8 cellular contexts compared by ENCODE assay signal in the genomic region with DNA sequence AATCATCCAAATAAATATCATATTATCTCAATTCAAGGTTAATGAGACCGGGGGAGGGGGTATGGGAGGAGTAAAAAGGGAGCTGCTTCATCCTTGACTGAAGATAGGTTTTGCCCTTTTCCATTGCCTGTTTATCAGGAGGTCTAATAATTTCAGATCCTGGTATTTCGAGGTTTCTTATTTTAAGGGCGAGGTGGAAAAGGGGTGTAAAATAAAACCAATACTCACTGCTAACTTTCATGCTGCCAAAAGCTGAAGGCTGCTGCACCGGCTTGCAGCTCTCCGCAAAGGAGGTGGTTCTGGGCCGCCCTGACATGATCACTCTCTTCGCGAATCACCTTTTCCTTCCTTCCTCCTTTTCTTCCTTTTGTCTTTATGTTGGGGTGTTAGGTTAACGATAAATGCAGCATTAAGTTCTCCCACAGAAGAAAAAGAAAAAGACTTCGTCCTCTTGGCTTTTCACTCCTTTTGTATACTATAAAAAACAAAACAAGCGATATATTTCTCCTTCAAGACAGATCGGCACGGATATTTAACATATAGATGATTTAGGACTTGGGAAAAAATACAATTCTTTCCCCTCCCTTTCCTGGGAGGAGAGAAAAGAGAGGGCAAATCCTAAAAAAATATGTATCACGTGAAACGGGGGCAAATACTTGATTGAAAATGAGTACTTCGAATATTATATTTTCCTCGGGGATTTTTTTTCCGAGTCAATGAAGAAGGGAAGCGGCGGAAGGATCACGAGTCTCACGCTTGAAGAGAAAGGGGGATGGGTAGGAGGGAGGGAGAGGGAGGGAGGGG. TPM values are rescaled to one million over a fixed set of nuclear protein-coding genes. Genes with fewer than 3 reads are reported as not detected.
DNase-seq lines count a peak whose midpoint lies in the region; FAIRE-seq and TF ChIP-seq lines count a peak whose summit lies in the region.

No MANE protein-coding gene starts in this region.

- H3K9me3 ChIP-seq in mononuclear cell (ENCODE audit: low read depth, low read length): no peaks in the 10 kb centered on the region

- intact Hi-C loops in dorsolateral prefrontal cortex (cut with DNase I): loop anchor here (5.0 to 10.0 kb wide), 6 partner anchors 199 to 649 kb away; a partner anchor contains a TSS

- peak; percentile 12 for DNase-seq in BJ (ENCODE audit: low read depth)
- DNase-seq in H54 (ENCODE audit: insufficient read length, low spot score): no peak
- DNase-seq in RWPE1 (ENCODE audit: low spot score): no peak
- DNase-seq in dorsolateral prefrontal cortex: peak in 5 of 10 donors; percentile 18 to 50 (median 37)
- no peak for DNase-seq in amniotic stem cell (lab: John Stamatoyannopoulos, UW)
- DNase-seq in NCI-H2227 (lab: John Stamatoyannopoulos, UW; ENCODE audit: unreplicated experiment): no peak

- H3K4me3 ChIP-seq in BJ (ENCODE audit: low read depth, low read length) (peak overlapping the region; percentile 93), dorsolateral prefrontal cortex (peak overlapping the region; percentile 67 to 99 (median 88)), mononuclear cell (ENCODE audit: low read length) (peak overlapping the region; percentile 92), urinary bladder (ENCODE audit: low read depth, low read length) (peak overlapping the region; percentile 77)

- FAIRE-seq in H54 (lab: Jason Lieb, UNC): peak; percentile 73

- H3K4me1 ChIP-seq in mononuclear cell (ENCODE audit: insufficient read depth, low read length): peaks cover 40% of the 10 kb centered on the region
- no peaks in the 10 kb centered on the region for H3K4me1 ChIP-seq in urinary bladder (ENCODE audit: insufficient read depth)

- POLR2A ChIA-PET in BJ (lab: Charles Lee): no interaction called here
- POLR2A ChIA-PET in RWPE1 (lab: Yijun Ruan, JAX; ENCODE audit: low non-redundant PET): interaction anchor here (0.6 to 3.3 kb wide), 2 partner anchors 53 to 57 kb away, joined by 3 to 23 read pairs; no protein-coding TSS in a partner anchor

- no peak for TF ChIP-seq POLR2A in H54 (IDR thresholded peaks at IDR 0.05; ENCODE audit: low read depth, low read length)

- H3K36me3 ChIP-seq in BJ (ENCODE audit: control insufficient read depth, insufficient read depth, low read length) (no peaks in the 10 kb centered on the region), urinary bladder (ENCODE audit: insufficient read depth) (no peaks in the 10 kb centered on the region)

- H3K27me3 ChIP-seq in BJ (ENCODE audit: control insufficient read depth, insufficient read depth, low read length): no peaks in the 10 kb centered on the region
- no peaks in the 10 kb centered on the region for H3K27me3 ChIP-seq in dorsolateral prefrontal cortex
- H3K27me3 ChIP-seq in mononuclear cell (ENCODE audit: insufficient read depth, low read length): no peaks in the 10 kb centered on the region

- CTCF ChIA-PET in BJ (lab: Yijun Ruan, JAX): interaction anchor here (1.0 to 2.4 kb wide), 2 partner anchors 56 to 86 kb away, joined by 3 to 10 read pairs; no protein-coding TSS in a partner anchor
- CTCF ChIA-PET in RWPE1 (lab: Yijun Ruan, JAX): interaction anchor here (0.5 to 0.9 kb wide), 2 partner anchors 53 to 189 kb away, joined by 3 to 4 read pairs; no protein-coding TSS in a partner anchor

- under 1% methylated on average over 22 of the region's 22 CpGs for WGBS in urinary bladder

- TF ChIP-seq CTCF in BJ (IDR thresholded peaks at IDR 0.05; ENCODE audit: insufficient read depth, low read depth, low read length): no peak
- TF ChIP-seq CTCF in RWPE1 (conservative IDR thresholded peaks at IDR 0.05; ENCODE audit: low read depth): no peak
- TF ChIP-seq CTCF in dorsolateral prefrontal cortex (IDR thresholded peaks at IDR 0.05 in 54 of 56, conservative IDR thresholded peaks at IDR 0.05 in 2 of 56; ENCODE audit: low read depth in 1 of 56, partially characterized antibody in 56 of 56): peak in 1 of 56 donors; percentile 8

- peak overlapping the region; percentile 100 for H3K27ac ChIP-seq in RWPE1
- H3K27ac ChIP-seq in dorsolateral prefrontal cortex: peak overlapping the region; percentile 74 to 100 (median 99)
- peak overlapping the region; percentile 89 for H3K27ac ChIP-seq in urinary bladder (ENCODE audit: low read depth)

RNA-seq across cellular contexts. Expression of a gene that starts 0.9 kb away (rescaled TPM):
- 25.4 and 36.1 TPM in 2 replicates for polyA plus RNA-seq in BJ (2011; rRNA removed)
- polyA minus RNA-seq in BJ (2011; rRNA and poly(A)+ RNA removed): 73.2 and 89.7 TPM in 2 replicates
- total RNA-seq in dorsolateral prefrontal cortex: 100 to 1,000 TPM in 11 of 120 experiments, 10 to 100 TPM in 109; 47.2 to 106 (median 81.8) TPM
- 41.2 TPM for total RNA-seq in mononuclear cell
- total RNA-seq in urinary bladder: 57.9 TPM
- polyA plus RNA-seq in urinary bladder: 14.6 TPM
